Comparison of ENCODE assay signal across 11 cellular contexts in the genomic region with DNA sequence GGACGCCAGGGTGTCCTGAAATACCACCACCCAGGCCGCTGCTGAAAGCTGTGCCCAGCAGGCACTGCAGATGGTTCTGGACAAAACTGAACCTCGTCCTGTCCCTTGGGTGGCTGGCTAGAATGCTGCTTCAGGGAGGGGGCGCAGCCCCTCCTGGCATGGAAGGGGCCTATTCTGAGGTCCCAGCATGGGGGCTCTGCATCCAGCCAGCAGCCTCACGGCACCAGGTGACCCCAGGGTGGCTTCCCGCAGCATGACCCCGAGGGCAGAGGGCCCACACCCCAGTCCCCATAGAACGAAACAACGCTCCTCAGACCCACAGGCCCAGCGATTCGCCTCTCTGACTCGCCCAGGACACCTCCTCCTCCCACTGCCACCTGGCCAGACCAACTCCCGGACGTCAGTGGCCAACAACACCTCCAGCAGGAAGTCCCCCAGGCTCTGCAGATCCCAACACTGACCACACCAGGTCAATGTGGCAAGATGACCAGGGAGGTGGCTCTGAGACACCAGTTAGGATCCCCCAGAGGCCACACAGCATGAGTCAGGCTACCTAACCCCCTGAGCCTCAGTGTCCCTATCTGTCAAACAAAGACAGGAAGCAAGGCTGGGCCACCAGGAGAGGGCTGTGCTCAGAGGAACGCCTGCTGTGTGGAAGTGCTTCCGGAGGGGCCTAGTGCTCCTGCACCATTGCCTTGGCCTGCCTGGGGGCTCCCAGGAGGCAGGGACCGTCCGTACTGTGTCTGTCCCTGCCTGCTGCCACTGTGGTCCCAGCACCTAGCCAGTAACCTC. TPM values are rescaled to one million over a fixed set of nuclear protein-coding genes. Genes with fewer than 3 reads are reported as not detected.
DNase-seq lines count a peak whose midpoint lies in the region; ATAC-seq and TF ChIP-seq lines count a peak whose summit lies in the region.
"Had no signal": no experiment of that assay in that cellular context is flagged by ENCODE, and none has a peak within 500 bp of the region (broad histone marks: within the 10 kb centered on the region; RNA-seq: fewer than 3 reads in every experiment).

No MANE protein-coding gene starts in this region.

- no peak overlapping the region for H4K5ac ChIP-seq in H9 (ENCODE audit: insufficient read length, low read depth, low read length)

- DNase-seq in H9 (peak; percentile 30), HT-29 (ENCODE audit: low spot score) (no peak), GDM1 (lab: John Stamatoyannopoulos, UW) (no peak), NCI-H2081 treated with DMSO at 0.1 percent for 48 hours (lab: John Stamatoyannopoulos, UW) (no peak)
- DNase-seq in central memory CD8-positive, alpha-beta T cell (ENCODE audit: low spot score in 2 of 2): no peak
- DNase-seq: dermis blood vessel endothelial cell; PC-3; stimulated activated naive CD4-positive, alpha-beta T cell treated with Interleukin-2 at 50 U/mL for 16 hours had no signal

- H3K36me3 ChIP-seq in BLaER1: peaks cover 92% of the 10 kb centered on the region
- peaks cover 98% of the 10 kb centered on the region for H3K36me3 ChIP-seq in neutrophil

- H3K27me3 Mint-ChIP-seq in H9 (ENCODE audit: low read depth): no peaks in the 10 kb centered on the region
- no peaks in the 10 kb centered on the region for H3K27me3 Mint-ChIP-seq in central memory CD8-positive, alpha-beta T cell

- H3K9ac ChIP-seq in BLaER1: peak overlapping the region; percentile 41; the same call in 1 of the 2 replicates
- no peak overlapping the region for H3K9ac ChIP-seq in H9 (ENCODE audit: extremely low read depth, insufficient read length, low read length)

- H3K27me3 ChIP-seq in BLaER1 (no peaks in the 10 kb centered on the region), H9 (ENCODE audit: insufficient read depth, low read length) (no peaks in the 10 kb centered on the region), neutrophil (no peaks in the 10 kb centered on the region)

- peak overlapping the region in 2 of 3 experiments; percentile 81 to 87; a peak in 3 of 7 replicates for H3K27ac Mint-ChIP-seq in H9
- H3K27ac Mint-ChIP-seq in central memory CD8-positive, alpha-beta T cell (ENCODE audit: low read depth): peak overlapping the region; percentile 97

- H2AFZ ChIP-seq in H9 (ENCODE audit: low read length): no peak overlapping the region

- H3K9me3 Mint-ChIP-seq in H9: no peaks in the 10 kb centered on the region
- H3K9me3 Mint-ChIP-seq in central memory CD8-positive, alpha-beta T cell: no peaks in the 10 kb centered on the region

- H2BK120ac ChIP-seq in H9 (ENCODE audit: low read depth, low read length, poor library complexity, severe bottlenecking): no peak overlapping the region

- H3K23ac ChIP-seq in H9 (ENCODE audit: insufficient read length, low read depth, low read length): no peak overlapping the region

- ATAC-seq in central memory CD8-positive, alpha-beta T cell (replicated peaks; ENCODE audit: extremely low read depth, poor library complexity, severe bottlenecking): no peak
- no peak for ATAC-seq in GM21360 (IDR thresholded peaks at IDR 0.05; ENCODE audit: unreplicated experiment)
- ATAC-seq: PC-3 had no signal

- H3K79me2 ChIP-seq in H9 (ENCODE audit: insufficient read depth, low read length): peaks cover 7% of the 10 kb centered on the region; the same call in 1 of the 2 replicates

- WGBS in H9 (ENCODE audit: extremely low coverage, insufficient read length, low lambda C conversion rate): no CpG with 5 or more reads among the region's 18 CpGs

- no peaks in the 10 kb centered on the region for H3K9me3 ChIP-seq in BLaER1
- H3K9me3 ChIP-seq in H9 (ENCODE audit: control insufficient read depth, low read depth, low read length): no peaks in the 10 kb centered on the region
- H3K9me3 ChIP-seq in neutrophil: no peaks in the 10 kb centered on the region

- H2BK15ac ChIP-seq in H9 (ENCODE audit: low read depth, low read length): no peak overlapping the region

- no peak overlapping the region for H2BK20ac ChIP-seq in H9 (ENCODE audit: low read depth, low read length, poor library complexity, severe bottlenecking)

- H3K4me1 Mint-ChIP-seq in H9: peaks cover 12 to 20% of the 10 kb centered on the region in 2 experiments
- peaks cover 40% of the 10 kb centered on the region for H3K4me1 Mint-ChIP-seq in central memory CD8-positive, alpha-beta T cell

- H4K20me1 ChIP-seq in BLaER1 (peaks cover 97% of the 10 kb centered on the region), H9 (ENCODE audit: control insufficient read depth, insufficient read depth, insufficient read length) (peaks cover 4% of the 10 kb centered on the region)

- H3K4me1 ChIP-seq in BLaER1: peaks cover 94% of the 10 kb centered on the region
- no peaks in the 10 kb centered on the region; the same call in 1 of the 2 replicates for H3K4me1 ChIP-seq in H9 (ENCODE audit: insufficient read depth, low read length)
- H3K4me1 ChIP-seq in neutrophil (ENCODE audit: control insufficient read depth in 1 of 2, insufficient read depth in 1 of 2, low read depth in 1 of 2, low read length in 1 of 2): peaks cover 70 to 85% of the 10 kb centered on the region in 2 experiments

- peaks cover 7 to 16% (median 15%) of the 10 kb centered on the region in 3 experiments for H3K36me3 Mint-ChIP-seq in H9 (ENCODE audit: insufficient read depth in 1 of 3, low read depth in 3 of 3)
- peaks cover 66% of the 10 kb centered on the region for H3K36me3 Mint-ChIP-seq in central memory CD8-positive, alpha-beta T cell (ENCODE audit: insufficient read depth)

- H4K91ac ChIP-seq in H9 (ENCODE audit: insufficient read length, low read depth, low read length): no peak overlapping the region

- TF ChIP-seq CTCF in H9 (conservative IDR thresholded peaks at IDR 0.05): no peak
- no peak for TF ChIP-seq CTCF in neutrophil (IDR thresholded peaks at IDR 0.05)

- no peak overlapping the region for H3K4me3 Mint-ChIP-seq in H9
- H3K4me3 Mint-ChIP-seq in central memory CD8-positive, alpha-beta T cell: no peak overlapping the region

- H3K4me2 ChIP-seq in BLaER1 (peak overlapping the region; percentile 96), H9 (ENCODE audit: insufficient read depth, insufficient read length, low read length) (no peak overlapping the region)

- H3K56ac ChIP-seq in H9 (ENCODE audit: insufficient read length, low read depth, low read length): no peak overlapping the region

- no peak overlapping the region for H3K4ac ChIP-seq in H9 (ENCODE audit: low read depth, low read length)

- H2AK5ac ChIP-seq in H9 (ENCODE audit: insufficient read length, low read length): no peak overlapping the region

- H4K8ac ChIP-seq in H9 (replicated peaks; ENCODE audit: insufficient read length, low read depth, low read length): no peak overlapping the region

- H3T11ph ChIP-seq in H9 (ENCODE audit: low read length): no peak overlapping the region

- no peak overlapping the region for H3K18ac ChIP-seq in H9 (ENCODE audit: insufficient read length, low read depth, low read length)

- peaks cover 3% of the 10 kb centered on the region for H3K23me2 ChIP-seq in H9 (ENCODE audit: insufficient read length, low read depth, low read length, poor library complexity, severe bottlenecking)

- no peak overlapping the region for H2BK5ac ChIP-seq in H9 (ENCODE audit: insufficient read length, low read length)

- no peak overlapping the region for H3K14ac ChIP-seq in H9 (ENCODE audit: insufficient read depth, low read length)

- H2BK12ac ChIP-seq in H9 (ENCODE audit: insufficient read length, low read depth, low read length): no peak overlapping the region

- H3K27ac ChIP-seq in BLaER1: peak overlapping the region; percentile 13
- no peak overlapping the region for H3K27ac ChIP-seq in H9 (ENCODE audit: insufficient read length, low read depth, low read length)
- peak overlapping the region; percentile 97 for H3K27ac ChIP-seq in neutrophil

- H3K4me3 ChIP-seq in BLaER1 (no peak overlapping the region), neutrophil (ENCODE audit: low read depth in 1 of 2, low read length in 1 of 2) (no peak overlapping the region)

- peaks cover 7% of the 10 kb centered on the region for H3K79me1 ChIP-seq in H9 (ENCODE audit: insufficient read depth, low read depth, low read length, poor library complexity, severe bottlenecking)

RNA-seq across cellular contexts. Expression of a gene that starts 6.1 kb away (rescaled TPM):
- 153 and 154 TPM in 2 replicates for total RNA-seq in H9 (2021)
- total RNA-seq in HT-29 (2014; rRNA removed; shearing (Covaris generic)): 212 and 223 TPM in 2 replicates

RNA-seq across cellular contexts. Expression of a gene that starts 29.4 kb away (rescaled TPM):
- total RNA-seq in H9 (2021): 110 and 113 TPM in 2 replicates
- 43.3 and 56.4 TPM in 2 replicates for total RNA-seq in HT-29 (2014; rRNA removed; shearing (Covaris generic))

RNA-seq across cellular contexts. Expression of a gene that starts 51.2 kb away (rescaled TPM):
- total RNA-seq in H9 (2021): 11.5 and 13.3 TPM in 2 replicates
- 7.7 and 9.2 TPM in 2 replicates for total RNA-seq in HT-29 (2014; rRNA removed; shearing (Covaris generic))

RNA-seq across cellular contexts. Expression of a gene that starts 51.8 kb away (rescaled TPM):
- total RNA-seq in H9 (2021): 2.1 and 3.0 TPM in 2 replicates
- 2.7 and 5.3 TPM in 2 replicates for total RNA-seq in HT-29 (2014; rRNA removed; shearing (Covaris generic))
